In genomic region chr10:110918633-110919348, GRCh38 we compare ENCODE assay signal across 8 cellular contexts. TPM values are rescaled to one million over a fixed set of nuclear protein-coding genes. Genes with fewer than 3 reads are reported as not detected.
DNase-seq lines count a peak whose midpoint lies in the region; ATAC-seq, FAIRE-seq and TF ChIP-seq lines count a peak whose summit lies in the region.

BBIP1 (minus strand) TSS chr10:110919180; CDS start chr10:110918157, 1,023 bp downstream.

- TF ChIP-seq POLR2A in GM12892 (IDR thresholded peaks at IDR 0.05; ENCODE audit: low read depth, low read length): peak; percentile 82; the same call in 1 of the 2 replicates

- ATAC-seq in HG02678 (IDR thresholded peaks at IDR 0.05; ENCODE audit: unreplicated experiment): peak; percentile 82

- peaks cover 0 to 3% of the 10 kb centered on the region in 2 donors for H3K4me1 ChIP-seq in small intestine (ENCODE audit: control insufficient read depth in 2 of 2, insufficient read depth in 1 of 2, low read depth in 1 of 2, low read length in 1 of 2)

- no peaks in the 10 kb centered on the region for H3K27me3 ChIP-seq in small intestine (ENCODE audit: control insufficient read depth in 2 of 2, insufficient read depth in 2 of 2, low read length in 2 of 2)

- peaks cover 0 to 2% of the 10 kb centered on the region in 2 donors for H3K36me3 ChIP-seq in small intestine (ENCODE audit: control insufficient read depth in 2 of 2, insufficient read depth in 2 of 2, low read length in 2 of 2)

- H3K4me3 ChIP-seq in small intestine (ENCODE audit: low read depth in 1 of 2, low read length in 2 of 2): peak within 1 kb of the TSS; percentile 97

- peak; percentile 99 for FAIRE-seq in GM12892 (lab: Jason Lieb, UNC)
- FAIRE-seq in small intestine (lab: Jason Lieb, UNC): peak; percentile 87

- peak within 1 kb of the TSS; percentile 99 to 100 for H3K27ac ChIP-seq in small intestine (ENCODE audit: low read depth in 1 of 2, low read length in 1 of 2)

- peak; percentile 100 for DNase-seq in A172 (ENCODE audit: low spot score)
- DNase-seq in GM12892 (ENCODE audit: insufficient read length): peak; percentile 74
- DNase-seq in NCI-H1092 (lab: John Stamatoyannopoulos, UW): peak; percentile 98
- DNase-seq in SW480 (ENCODE audit: low spot score): peak; percentile 99
- DNase-seq in cerebellar cortex (ENCODE audit: low spot score): peak; percentile 100
- peak; percentile 100 for DNase-seq in iris pigment epithelial cell (ENCODE audit: low read depth)
- peak; percentile 100 for DNase-seq in small intestine

- no peaks in the 10 kb centered on the region for H3K9me3 ChIP-seq in small intestine (ENCODE audit: control insufficient read depth, low read depth)

- WGBS in small intestine, 3 donors: 0 to 1% (median 0%) methylated on average over 40 to 42 of the region's 42 CpGs

RNA-seq across cellular contexts. Expression of gene BBIP1, which starts in this region (rescaled TPM):
- total RNA-seq in A172 (2014; rRNA removed; shearing (Covaris generic)): 47.6 and 76.2 TPM in 2 replicates
- polyA plus RNA-seq in GM12892 (2012; ENCODE audit: missing spikeins): 34.4 TPM
- 10 to 100 TPM; 10.7 to 19.0 (median 15.9) TPM for polyA plus RNA-seq in small intestine

Comparison
In these comparisons a context has a peak if more than half of its experiments do, and no peak if none do; other contexts are left out.
1. Peak in every context shown above with its lines: DNase-seq, ATAC-seq, H3K4me3 ChIP-seq and H3K27ac ChIP-seq.